In the genomic region with DNA sequence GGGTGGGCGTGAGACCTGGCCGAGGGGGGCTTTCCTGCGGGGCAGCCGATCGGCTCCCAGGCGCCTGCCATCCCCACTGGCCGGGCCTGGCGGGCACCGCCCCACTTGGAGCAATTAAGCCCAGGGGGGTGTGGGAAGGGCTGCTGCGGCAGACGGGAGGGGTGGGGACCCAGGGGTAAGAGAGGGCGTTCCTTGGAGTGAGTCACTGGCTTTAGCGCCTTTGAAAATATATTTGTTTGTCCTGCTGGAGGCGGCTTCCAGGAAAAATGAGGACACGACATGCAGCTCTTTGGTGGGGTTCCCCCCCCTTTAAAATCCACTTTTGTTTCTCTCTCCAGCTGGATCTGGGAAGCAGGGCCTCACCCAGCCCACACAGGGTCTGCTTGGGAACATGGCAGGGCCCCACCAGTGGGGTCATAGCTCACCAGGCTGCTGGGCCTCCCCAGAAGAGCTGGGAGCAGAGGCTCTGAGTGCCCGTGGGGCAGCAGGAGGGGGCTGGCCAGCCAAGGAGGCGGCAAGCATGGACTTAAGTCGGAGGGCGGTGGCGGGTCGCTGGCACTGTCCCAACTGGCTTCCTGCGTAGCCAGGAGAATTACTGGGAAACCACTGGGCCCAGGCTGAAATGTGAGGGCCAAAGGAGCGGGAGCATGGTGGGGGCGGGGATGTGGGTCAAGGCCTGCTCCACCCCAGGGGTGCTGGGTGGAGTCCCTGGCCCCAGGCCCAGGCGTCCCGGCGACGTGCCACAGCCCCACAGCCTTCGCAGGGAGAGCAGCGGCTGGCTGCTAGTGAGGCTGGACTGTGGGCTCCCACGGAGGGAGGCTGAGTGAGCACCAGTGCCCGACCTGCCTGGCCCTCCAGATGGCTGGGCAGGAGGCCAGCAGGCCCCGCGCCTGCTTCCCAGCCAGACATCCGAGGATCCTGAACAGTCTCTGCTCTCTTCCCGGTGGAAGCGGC, we compare ENCODE assay signal across 10 cellular contexts.
DNase-seq lines count a peak whose midpoint lies in the region; TF ChIP-seq lines count a peak whose summit lies in the region.
"Had no signal": no experiment of that assay in that cellular context is flagged by ENCODE, and none has a peak within 500 bp of the region (broad histone marks: within the 10 kb centered on the region; RNA-seq: fewer than 3 reads in every experiment).

No MANE protein-coding gene starts in this region.

- TF ChIP-seq CTCF in VCaP (conservative IDR thresholded peaks at IDR 0.05): no peak

- intact Hi-C loops in posterior vena cava (cut with DNase I): no loop called here

- peak overlapping the region; percentile 26; the same call in 1 of the 2 replicates for H3K27ac ChIP-seq in VCaP
- H3K27ac ChIP-seq: 22Rv1 had no signal

- DNase-seq in NCI-H1105 (lab: John Stamatoyannopoulos, UW) (peak; percentile 10), NCI-H1105 treated with DMSO at 0.1 percent for 48 hours (lab: John Stamatoyannopoulos, UW) (no peak), glomerular endothelial cell (ENCODE audit: extremely low read depth, low read depth, low spot score) (peak; percentile 48), posterior vena cava (ENCODE audit: low spot score) (peak; percentile 98), SKM-1 treated with dmso at 0.1 percent for 144 hours (lab: John Stamatoyannopoulos, UW; ENCODE audit: unreplicated experiment) (no peak), MV-4-11 (lab: John Stamatoyannopoulos, UW) (no peak), NK-92 (lab: John Stamatoyannopoulos, UW; ENCODE audit: unreplicated experiment) (no peak)
- DNase-seq: activated B cell treated with CpG ODN at 0.5 μM for 24 hours had no signal

Comparison
In these comparisons a context has a peak if more than half of its experiments do, and no peak if none do; other contexts are left out.
1. DNase-seq: peak in NCI-H1105 (single experiment), glomerular endothelial cell (single experiment) and posterior vena cava (single experiment); none in NCI-H1105 treated with DMSO at 0.1 percent for 48 hours (single experiment), SKM-1 treated with dmso at 0.1 percent for 144 hours (single experiment), MV-4-11 (single experiment) and NK-92 (single experiment).